16 cellular contexts compared by ENCODE assay signal in the genomic region with DNA sequence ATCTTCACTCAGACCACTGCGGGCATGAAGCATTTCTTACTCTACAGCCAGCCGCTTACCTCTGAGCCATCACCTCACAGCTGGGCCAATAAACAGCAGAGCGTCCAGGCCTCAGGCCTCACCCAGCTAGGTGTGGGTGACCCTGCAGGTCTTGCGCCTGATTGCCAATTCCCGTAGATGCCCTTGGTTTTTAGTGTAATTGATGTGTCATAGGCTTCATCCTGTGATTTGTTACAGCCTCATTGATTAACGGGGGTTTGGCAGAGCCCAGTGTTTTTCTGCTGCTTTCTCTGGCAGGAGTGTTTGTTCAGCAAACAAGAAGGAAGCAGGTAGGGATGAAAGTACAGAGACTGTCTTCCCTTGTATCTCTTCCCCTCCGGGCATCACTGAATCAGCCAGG.
"Had no signal": no experiment of that assay in that cellular context is flagged by ENCODE, and none has a peak within 500 bp of the region (broad histone marks: within the 10 kb centered on the region; RNA-seq: fewer than 3 reads in every experiment).

No MANE protein-coding gene starts in this region.

- DNase-seq: activated naive CD4-positive, alpha-beta T cell; activated naive CD8-positive, alpha-beta T cell treated with anti-CD3 and anti-CD28 coated beads, Interleukin-2, amount 10 ng/mL, durations not matched to agents 7 days and 5 days; activated T-cell treated with anti-CD3 and anti-CD28 coated beads for 4 hours; anterior cingulate cortex; cerebellar nuclear complex; effector memory CD4-positive, alpha-beta T cell; foreskin keratinocyte; glutamatergic neuron; hypothalamus; kidney glomerular epithelial cell; mesendoderm; stimulated activated CD4-positive, alpha-beta T cell treated with anti-CD3 and anti-CD28 coated beads, Interleukin-12 subunit alpha, Interleukin-12 subunit beta, amount 100 ng/mL, for 4 hours; stimulated activated CD4-positive, alpha-beta T cell treated with anti-CD3 and anti-CD28 coated beads, Interleukin-2, amount 100 ng/mL, for 24 hours had no signal

- ATAC-seq: activated CD4-positive, CD25-positive, alpha-beta regulatory T cell treated with anti-CD3 and anti-CD28 coated beads, Interleukin-2, amount 50 U/mL, for 24 hours; foreskin keratinocyte; natural killer cell treated with Interleukin-12 subunit alpha and Interleukin-12 subunit beta and Interleukin-15 and Interleukin-18, amount 100 ng/mL, for 72 hours; stimulated activated effector memory CD8-positive, alpha-beta T cell treated with anti-CD3 and anti-CD28 coated beads, Interleukin-12 subunit alpha, Interleukin-12 subunit beta, amount 100 ng/mL, for 72 hours had no signal
